ENCODE assay signal across 8 cellular contexts in the genomic region with DNA sequence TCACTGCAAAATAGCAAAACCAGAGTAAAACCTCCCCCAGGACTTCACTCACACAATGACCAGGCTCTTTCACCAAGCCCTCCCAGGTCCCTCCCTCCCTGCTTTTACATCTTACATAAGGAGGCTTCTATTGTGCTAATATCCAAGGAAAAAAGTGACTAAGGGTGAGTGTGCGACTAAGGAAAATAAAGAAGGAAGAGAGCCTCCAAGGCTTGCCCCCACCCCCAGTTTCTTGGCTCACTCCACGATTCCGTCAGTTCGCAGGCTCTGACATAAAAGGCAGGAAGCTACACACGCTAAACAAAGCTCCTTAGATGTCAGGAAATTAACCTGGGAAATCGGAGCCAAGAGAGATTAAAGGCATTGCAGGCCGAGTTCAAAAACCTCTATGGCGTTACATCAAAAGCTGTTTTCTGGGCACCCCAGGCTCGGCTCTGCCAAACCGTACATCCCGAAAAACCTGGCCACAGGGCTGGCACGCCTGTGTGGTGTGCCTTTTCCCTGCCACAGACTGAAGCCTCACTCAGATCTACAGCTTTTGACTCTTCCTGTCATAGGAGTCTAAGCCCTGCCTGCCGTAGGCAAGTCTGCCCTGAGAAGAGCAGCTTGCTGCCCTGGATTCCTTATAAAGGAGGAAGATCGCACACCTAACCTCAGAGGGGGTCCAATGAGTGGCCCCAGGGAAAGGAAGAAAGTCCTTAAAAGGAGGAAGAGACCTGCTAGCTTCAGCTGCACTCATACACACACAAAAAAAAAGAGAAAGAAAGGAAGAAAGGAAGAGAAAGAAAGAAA.
DNase-seq lines count a peak whose midpoint lies in the region; ATAC-seq, FAIRE-seq and TF ChIP-seq lines count a peak whose summit lies in the region.

No MANE protein-coding gene starts in this region.

- ATAC-seq in A549 (peak; percentile 85), gastrocnemius medialis (peak in 1 of 2 donors; percentile 3), HG03565 (IDR thresholded peaks at IDR 0.05; ENCODE audit: unreplicated experiment) (no peak), GM19328 (IDR thresholded peaks at IDR 0.05; ENCODE audit: unreplicated experiment) (no peak)
- ATAC-seq in activated CD8-positive, alpha-beta T cell treated with anti-CD3 and anti-CD28 coated beads, Interleukin-2, amount 10 ng/mL, durations not matched to agents 7 days and 5 days = no peak

- TF ChIP-seq CTCF in A549 (IDR thresholded peaks at IDR 0.05) = no peak
- TF ChIP-seq CTCF in HFFc6 (IDR thresholded peaks at IDR 0.05) = no peak
- no peak for TF ChIP-seq CTCF in adrenal gland (IDR thresholded peaks at IDR 0.05)
- TF ChIP-seq CTCF in gastrocnemius medialis (IDR thresholded peaks at IDR 0.05 in 4 of 5, conservative IDR thresholded peaks at IDR 0.05 in 1 of 5) = no peak

- 5% methylated on average over 9 of the region's 14 CpGs for WGBS in A549 (ENCODE audit: missing lambda C conversion rate)
- WGBS in adrenal gland, 4 donors = 17 to 26% (median 22%) methylated on average over 11 to 14 of the region's 14 CpGs

- H3K36me3 ChIP-seq in adrenal gland (replicated peaks in 1 of 2) (no peaks in the 10 kb centered on the region), gastrocnemius medialis (no peaks in the 10 kb centered on the region)

- H3K27ac ChIP-seq in A549 (peak overlapping the region; percentile 93 to 97), adrenal gland (peak overlapping the region in 3 of 5 donors; percentile 69 to 91 (median 84)), gastrocnemius medialis (peak overlapping the region; percentile 71 to 89 (median 73))

- peaks cover 66% of the 10 kb centered on the region for H3K4me1 Mint-ChIP-seq in HFFc6 (ENCODE audit: low read depth)
- peaks cover 7% of the 10 kb centered on the region for H3K4me1 Mint-ChIP-seq in activated CD8-positive, alpha-beta T cell treated with anti-CD3 and anti-CD28 coated beads, Interleukin-2, amount 10 ng/mL, durations not matched to agents 7 days and 5 days (ENCODE audit: low read depth)

- H3K4me1 ChIP-seq in A549 (peaks cover 81% of the 10 kb centered on the region), adrenal gland (replicated peaks in 1 of 2) (peaks cover 0 to 24% of the 10 kb centered on the region in 2 donors), gastrocnemius medialis (peaks cover 53 to 73% of the 10 kb centered on the region in 2 donors)

- FAIRE-seq in A549 (lab: Jason Lieb, UNC) = no peak

- in situ Hi-C loops in gastrocnemius medialis (cut with MboI; ENCODE audit: low sequenced_read_pairs in 4 of 4) = loop anchor here in 1 of 4 donors (10.0 kb wide), 1 partner anchor 72 kb away; no protein-coding TSS in a partner anchor

- intact Hi-C loops in adrenal gland (cut with DNase I) (no loop called here), gastrocnemius medialis (cut with DNase I; ENCODE audit: low total_unique reads) (loop anchor here (10.0 kb wide), 1 partner anchor 618 kb away; no protein-coding TSS in a partner anchor)

- peaks cover 9% of the 10 kb centered on the region for H3K27me3 Mint-ChIP-seq in HFFc6 (ENCODE audit: insufficient read depth)
- peaks cover 3% of the 10 kb centered on the region for H3K27me3 Mint-ChIP-seq in activated CD8-positive, alpha-beta T cell treated with anti-CD3 and anti-CD28 coated beads, Interleukin-2, amount 10 ng/mL, durations not matched to agents 7 days and 5 days (ENCODE audit: low read depth)

- CTCF ChIA-PET in A549 (lab: Yijun Ruan, JAX) = interaction anchor here (0.7 to 2.0 kb wide), 4 partner anchors 74 to 398 kb away, joined by 3 to 6 read pairs (median 4); no protein-coding TSS in a partner anchor
- CTCF ChIA-PET in activated CD8-positive, alpha-beta T cell treated with anti-CD3 and anti-CD28 coated beads, Interleukin-2, amount 10 ng/mL, durations not matched to agents 7 days and 5 days (lab: Charles Lee) = no interaction called here

- H3K4me2 ChIP-seq in A549 = peak overlapping the region; percentile 83

- H3K4me3 ChIP-seq in A549 (peak overlapping the region; percentile 17; the same call in 1 of the 3 replicates), adrenal gland (peak overlapping the region in 1 of 4 donors; percentile 38), iPS-11a (ENCODE audit: low read depth, low read length) (peak overlapping the region; percentile 0), gastrocnemius medialis (no peak overlapping the region)

- no peaks in the 10 kb centered on the region for H3K9me3 Mint-ChIP-seq in HFFc6
- no peaks in the 10 kb centered on the region for H3K9me3 Mint-ChIP-seq in activated CD8-positive, alpha-beta T cell treated with anti-CD3 and anti-CD28 coated beads, Interleukin-2, amount 10 ng/mL, durations not matched to agents 7 days and 5 days (ENCODE audit: insufficient read depth)

- POLR2A ChIA-PET in A549 (lab: Yijun Ruan, JAX) = interaction anchor here (0.6 to 2.6 kb wide), 8 partner anchors 39 to 262 kb away, joined by 3 to 80 read pairs (median 7); no protein-coding TSS in a partner anchor
- POLR2A ChIA-PET in activated CD8-positive, alpha-beta T cell treated with anti-CD3 and anti-CD28 coated beads, Interleukin-2, amount 10 ng/mL, durations not matched to agents 7 days and 5 days (lab: Charles Lee) = no interaction called here

- peak; percentile 39 to 62 for TF ChIP-seq RAD21 in A549 (conservative IDR thresholded peaks at IDR 0.05 in 1 of 2, IDR thresholded peaks at IDR 0.05 in 1 of 2)

- H3K36me3 Mint-ChIP-seq in HFFc6 (ENCODE audit: low read depth) = peaks cover under 1% of the 10 kb centered on the region; the same call in 1 of the 2 replicates
- H3K36me3 Mint-ChIP-seq in activated CD8-positive, alpha-beta T cell treated with anti-CD3 and anti-CD28 coated beads, Interleukin-2, amount 10 ng/mL, durations not matched to agents 7 days and 5 days (ENCODE audit: low read depth) = no peaks in the 10 kb centered on the region

- TF ChIP-seq EP300 in A549 (IDR thresholded peaks at IDR 0.05) = peak; percentile 94 to 98; a peak in 4 of 5 replicates

- H3K27me3 ChIP-seq in adrenal gland (no peaks in the 10 kb centered on the region), gastrocnemius medialis (no peaks in the 10 kb centered on the region)

- H3K9me3 ChIP-seq in A549 (no peaks in the 10 kb centered on the region), adrenal gland (replicated peaks in 1 of 3) (no peaks in the 10 kb centered on the region), gastrocnemius medialis (no peaks in the 10 kb centered on the region)

- TF ChIP-seq POLR2A in A549 (IDR thresholded peaks at IDR 0.05; ENCODE audit: low read length) (no peak), adrenal gland (IDR thresholded peaks at IDR 0.05) (no peak), gastrocnemius medialis (IDR thresholded peaks at IDR 0.05) (peak in 1 of 2 donors; percentile 18)

- peak overlapping the region; percentile 90 for H3K27ac Mint-ChIP-seq in HFFc6
- H3K27ac Mint-ChIP-seq in activated CD8-positive, alpha-beta T cell treated with anti-CD3 and anti-CD28 coated beads, Interleukin-2, amount 10 ng/mL, durations not matched to agents 7 days and 5 days = no peak overlapping the region

- H3K4me3 Mint-ChIP-seq in HFFc6 = peak overlapping the region; percentile 62; the same call in 1 of the 2 replicates
- H3K4me3 Mint-ChIP-seq in activated CD8-positive, alpha-beta T cell treated with anti-CD3 and anti-CD28 coated beads, Interleukin-2, amount 10 ng/mL, durations not matched to agents 7 days and 5 days = no peak overlapping the region

- peak; percentile 36 to 94 for DNase-seq in A549 (ENCODE audit: low read depth in 1 of 2, low spot score in 1 of 2)
- peak; percentile 92 for DNase-seq in HFFc6
- DNase-seq in adrenal gland = peak; percentile 62 to 83 (median 68)
- DNase-seq in gastrocnemius medialis = no peak
- no peak for DNase-seq in activated CD8-positive, alpha-beta T cell treated with anti-CD3 and anti-CD28 coated beads, Interleukin-2, amount 10 ng/mL, durations not matched to agents 7 days and 5 days

TF ChIP-seq in A549, 52 proteins besides CTCF, POLR2A, EP300 and RAD21:
- peak; percentile 56 for TF ChIP-seq SMC3 (IDR thresholded peaks at IDR 0.05)
- TF ChIP-seq ZSCAN20 (CRISPR knock-in tag; IDR thresholded peaks at IDR 0.05) = no peak
- peak; percentile 86 for TF ChIP-seq JUNB (IDR thresholded peaks at IDR 0.05)
- TF ChIP-seq FOSL2 (IDR thresholded peaks at IDR 0.05) = peak; percentile 72
- peak; percentile 82 for TF ChIP-seq FOSL2 (CRISPR knock-in tag; IDR thresholded peaks at IDR 0.05)
- TF ChIP-seq, protein P1, sequence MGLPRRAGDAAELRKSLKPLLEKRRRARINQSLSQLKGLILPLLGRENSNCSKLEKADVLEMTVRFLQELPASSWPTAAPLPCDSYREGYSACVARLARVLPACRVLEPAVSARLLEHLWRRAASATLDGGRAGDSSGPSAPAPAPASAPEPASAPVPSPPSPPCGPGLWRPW (IDR thresholded peaks at IDR 0.05) = 0 out of 2 replicates have a peak, but pooled peaks have one; percentile 27
- peak; percentile 89 for TF ChIP-seq GATA3 (IDR thresholded peaks at IDR 0.05; ENCODE audit: borderline replicate concordance)
- peak; percentile 35 for TF ChIP-seq MAFK (IDR thresholded peaks at IDR 0.05; ENCODE audit: partially characterized antibody)
- TF ChIP-seq, protein P2, sequence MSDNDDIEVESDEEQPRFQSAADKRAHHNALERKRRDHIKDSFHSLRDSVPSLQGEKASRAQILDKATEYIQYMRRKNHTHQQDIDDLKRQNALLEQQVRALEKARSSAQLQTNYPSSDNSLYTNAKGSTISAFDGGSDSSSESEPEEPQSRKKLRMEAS (IDR thresholded peaks at IDR 0.05) = peak; percentile 51; the same call in 1 of the 2 replicates
- TF ChIP-seq, protein P3, sequence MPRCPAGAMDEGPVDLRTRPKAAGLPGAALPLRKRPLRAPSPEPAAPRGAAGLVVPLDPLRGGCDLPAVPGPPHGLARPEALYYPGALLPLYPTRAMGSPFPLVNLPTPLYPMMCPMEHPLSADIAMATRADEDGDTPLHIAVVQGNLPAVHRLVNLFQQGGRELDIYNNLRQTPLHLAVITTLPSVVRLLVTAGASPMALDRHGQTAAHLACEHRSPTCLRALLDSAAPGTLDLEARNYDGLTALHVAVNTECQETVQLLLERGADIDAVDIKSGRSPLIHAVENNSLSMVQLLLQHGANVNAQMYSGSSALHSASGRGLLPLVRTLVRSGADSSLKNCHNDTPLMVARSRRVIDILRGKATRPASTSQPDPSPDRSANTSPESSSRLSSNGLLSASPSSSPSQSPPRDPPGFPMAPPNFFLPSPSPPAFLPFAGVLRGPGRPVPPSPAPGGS (IDR thresholded peaks at IDR 0.05) = peak; percentile 85; the same call in 2 of the 3 replicates
- no peak for TF ChIP-seq E2F6 (IDR thresholded peaks at IDR 0.05; ENCODE audit: borderline replicate concordance, low read depth)
- peak; percentile 49 to 72; a peak in 3 of 4 replicates for TF ChIP-seq CEBPB (IDR thresholded peaks at IDR 0.05)
- no peak for TF ChIP-seq EHF (CRISPR knock-in tag; IDR thresholded peaks at IDR 0.05)
- TF ChIP-seq JUN (IDR thresholded peaks at IDR 0.05) = peak; percentile 90 to 95; a peak in 4 of 5 replicates

Comparison
In these comparisons a context has a peak if more than half of its experiments do, and no peak if none do; other contexts are left out.
1. ATAC-seq: peak in A549 (2 of 2); none in HG03565 (single experiment), GM19328 (single experiment) and activated CD8-positive, alpha-beta T cell treated with anti-CD3 and anti-CD28 coated beads, Interleukin-2, amount 10 ng/mL, durations not matched to agents 7 days and 5 days (single experiment).
2. DNase-seq: peak in A549 (2 of 2), HFFc6 (single experiment) and adrenal gland (7 of 7); none in gastrocnemius medialis (0 of 2) and activated CD8-positive, alpha-beta T cell treated with anti-CD3 and anti-CD28 coated beads, Interleukin-2, amount 10 ng/mL, durations not matched to agents 7 days and 5 days (single experiment).
3. H3K4me3 ChIP-seq: peak in A549 (single experiment) and iPS-11a (single experiment); none in gastrocnemius medialis (0 of 4).
4. Peak in every context shown above with its lines, with median percentiles within 50 percentile points of each other: H3K27ac ChIP-seq.